ENCODE assay signal across 1 cellular context in genomic region chr1:109370712-109371270, GRCh38.
TF ChIP-seq lines count a peak whose summit lies in the region.

No MANE protein-coding gene starts in this region.

TF ChIP-seq in HepG2, 621 proteins besides CTCF, POLR2A, EP300 and RAD21 (continued from another document):
- TF ChIP-seq STAT6 (CRISPR knock-in tag; IDR thresholded peaks at IDR 0.05; ENCODE audit: borderline replicate concordance) = peak; percentile 49; the same call in 1 of the 2 replicates
- peak; percentile 53; the same call in 1 of the 2 replicates for TF ChIP-seq ZBTB20 (CRISPR knock-in tag; IDR thresholded peaks at IDR 0.05; ENCODE audit: borderline replicate concordance, low read depth)
- TF ChIP-seq NR2F6 (IDR thresholded peaks at IDR 0.05) = peak; percentile 40; the same call in 1 of the 2 replicates
- 0 out of 2 replicates have a peak, but pooled peaks have one; percentile 51 for TF ChIP-seq NR2F6 (CRISPR knock-in tag; IDR thresholded peaks at IDR 0.05)
- peak; percentile 31; the same call in 1 of the 2 replicates for TF ChIP-seq FOSL2 (CRISPR knock-in tag; IDR thresholded peaks at IDR 0.05)
- no peak for TF ChIP-seq ZNF749 (CRISPR knock-in tag; IDR thresholded peaks at IDR 0.05; ENCODE audit: borderline replicate concordance)
- no peak for TF ChIP-seq ZNF747 (CRISPR knock-in tag; IDR thresholded peaks at IDR 0.05; ENCODE audit: borderline replicate concordance)
- TF ChIP-seq HDAC1 (CRISPR knock-in tag; IDR thresholded peaks at IDR 0.05) = peak; percentile 53
- no peak for TF ChIP-seq AGO2 (optimal IDR thresholded peaks at IDR 0.05; ENCODE audit: low read depth, low read length)
- TF ChIP-seq MYPOP (CRISPR knock-in tag; IDR thresholded peaks at IDR 0.05) = peak; percentile 56; the same call in 1 of the 2 replicates
